Comparison of ENCODE assay signal across 18 cellular contexts in the genomic region with DNA sequence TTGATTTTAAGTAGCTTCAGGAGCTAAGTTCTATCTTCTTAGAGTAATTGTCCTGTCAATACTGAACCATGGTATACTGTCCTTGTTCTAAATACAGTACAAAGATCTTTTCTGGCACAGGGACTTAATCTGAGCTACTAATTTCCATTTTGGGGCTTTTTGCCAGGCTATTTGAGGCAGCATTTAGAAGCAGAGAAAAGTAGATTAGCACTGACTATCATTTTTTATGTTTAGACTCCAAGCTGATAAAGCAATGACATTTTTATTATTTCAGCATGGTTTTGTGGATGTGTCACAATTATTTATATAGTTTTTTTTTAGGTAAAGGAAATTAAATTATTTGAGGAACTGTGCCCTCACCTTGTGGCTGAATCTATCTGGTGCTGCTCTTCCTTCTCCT.
DNase-seq lines count a peak whose midpoint lies in the region; ATAC-seq and TF ChIP-seq lines count a peak whose summit lies in the region.
"Had no signal": no experiment of that assay in that cellular context is flagged by ENCODE, and none has a peak within 500 bp of the region (broad histone marks: within the 10 kb centered on the region; RNA-seq: fewer than 3 reads in every experiment).

No MANE protein-coding gene starts in this region.

- no peak for TF ChIP-seq CTCF in A673 (conservative IDR thresholded peaks at IDR 0.05; ENCODE audit: low read depth, low read length)
- TF ChIP-seq CTCF in brain (conservative IDR thresholded peaks at IDR 0.05), result no peak
- TF ChIP-seq CTCF in testis (IDR thresholded peaks at IDR 0.05), result no peak

- peak; percentile 35 for DNase-seq in A673 (ENCODE audit: low spot score)
- DNase-seq in NCI-H446 treated with DMSO at 0.1 percent for 48 hours (lab: John Stamatoyannopoulos, UW), result peak; percentile 7
- DNase-seq in testis, result no peak
- DNase-seq: 8988T; AML-193; Caco-2; Calu3; CD4-positive, alpha-beta T cell; CD8-positive, alpha-beta T cell; DMS79 treated with DMSO at 0.1 percent for 48 hours; GF-D8 had no signal

- peaks cover 1% of the 10 kb centered on the region for H3K27me3 Mint-ChIP-seq in brain
- H3K27me3 Mint-ChIP-seq: B cell; CD4-positive, alpha-beta T cell had no signal

- intact Hi-C loops in A673 (cut with micrococcal nuclease; ENCODE audit: unreplicated experiment), result no loop called here
- intact Hi-C loops in testis (cut with DNase I; ENCODE audit: low total_unique reads), result no loop called here

- peaks cover 91% of the 10 kb centered on the region for H3K4me1 Mint-ChIP-seq in brain
- H3K4me1 Mint-ChIP-seq: B cell had no signal

- H3K27ac Mint-ChIP-seq in brain, result peak overlapping the region in 3 of 5 experiments; percentile 21 to 80 (median 44)
- H3K27ac Mint-ChIP-seq: B cell; CD4-positive, alpha-beta T cell; CD8-positive, alpha-beta T cell had no signal

- H3K27me3 ChIP-seq in A673 (replicated peaks; ENCODE audit: insufficient read depth, low read depth, low read length, poor library complexity), result no peaks in the 10 kb centered on the region
- no peaks in the 10 kb centered on the region for H3K27me3 ChIP-seq in testis
- H3K27me3 ChIP-seq: BLaER1 treated with 17β-estradiol and CSF1 and Interleukin-3, amounts not matched to agents 10 nM and 100 nM had no signal

- H3K27ac ChIP-seq in A673 (ENCODE audit: low read depth, low read length, poor library complexity, severe bottlenecking), result no peak overlapping the region
- H3K27ac ChIP-seq in testis, result no peak overlapping the region
- H3K27ac ChIP-seq: BLaER1 treated with 17β-estradiol and CSF1 and Interleukin-3, amounts not matched to agents 10 nM and 100 nM; C4-2B had no signal

- H3K4me3 ChIP-seq in A673 (ENCODE audit: low read depth, low read length, poor library complexity, severe bottlenecking) (no peak overlapping the region), testis (no peak overlapping the region)
- H3K4me3 ChIP-seq: BLaER1 treated with 17β-estradiol and CSF1 and Interleukin-3, amounts not matched to agents 10 nM and 100 nM had no signal

- no peaks in the 10 kb centered on the region for H3K36me3 ChIP-seq in A673 (ENCODE audit: insufficient read depth, low read length, poor library complexity, severe bottlenecking)
- H3K36me3 ChIP-seq in testis (ENCODE audit: low read depth, missing control alignments), result no peaks in the 10 kb centered on the region
- H3K36me3 ChIP-seq: BLaER1 treated with 17β-estradiol and CSF1 and Interleukin-3, amounts not matched to agents 10 nM and 100 nM had no signal

- TF ChIP-seq POLR2A in testis (IDR thresholded peaks at IDR 0.05), result no peak

- ATAC-seq in SK-N-SH treated with all-trans-retinoic acid at 6 μM for 48 hours, result peak; percentile 26; the same call in 1 of the 3 replicates
- no peak for ATAC-seq in HG02798 (IDR thresholded peaks at IDR 0.05; ENCODE audit: poor library complexity, unreplicated experiment)
- ATAC-seq in HG02852 (IDR thresholded peaks at IDR 0.05; ENCODE audit: unreplicated experiment), result no peak
- ATAC-seq: CD8-positive, alpha-beta T cell had no signal

- H3K4me3 Mint-ChIP-seq in brain, result peak overlapping the region in 1 of 5 experiments; percentile 11
- H3K4me3 Mint-ChIP-seq: B cell; CD4-positive, alpha-beta T cell; CD8-positive, alpha-beta T cell had no signal

- no peaks in the 10 kb centered on the region for H3K36me3 Mint-ChIP-seq in brain
- H3K36me3 Mint-ChIP-seq: CD8-positive, alpha-beta T cell had no signal

- H3K9me3 ChIP-seq in A673 (ENCODE audit: low read depth, low read length, poor library complexity, severe bottlenecking) (no peaks in the 10 kb centered on the region), testis (no peaks in the 10 kb centered on the region)
- H3K9me3 ChIP-seq: BLaER1 treated with 17β-estradiol and CSF1 and Interleukin-3, amounts not matched to agents 10 nM and 100 nM; Caco-2 had no signal

- no TSS peak for BruUV-seq in A673 (replicated peaks; lab: Mats Ljungman, UMichigan)

- CTCF ChIA-PET in A673 (lab: Charles Lee), result no interaction called here

- H3K9me3 Mint-ChIP-seq in brain, result peaks cover 0 to 2% (median 0%) of the 10 kb centered on the region in 5 experiments
- H3K9me3 Mint-ChIP-seq: CD4-positive, alpha-beta T cell had no signal

- H3K4me1 ChIP-seq in A673 (ENCODE audit: insufficient read depth, low read length, poor library complexity, severe bottlenecking) (peaks cover 21% of the 10 kb centered on the region), testis (no peaks in the 10 kb centered on the region)

- POLR2A ChIA-PET in A673 (lab: Charles Lee; ENCODE audit: low non-redundant PET), result interaction anchor here (0.6 to 0.7 kb wide), 2 partner anchors 22 to 125 kb away, joined by 3 to 6 read pairs; no protein-coding TSS in a partner anchor

TF ChIP-seq in SK-N-SH treated with all-trans-retinoic acid at 6 μM for 48 hours, 23 proteins besides CTCF, POLR2A, EP300 and RAD21:
- TF ChIP-seq ZFP3 (CRISPR knock-in tag; IDR thresholded peaks at IDR 0.05) (no peak), ISL1 (CRISPR knock-in tag; IDR thresholded peaks at IDR 0.05) (peak; percentile 91), TCF4 (CRISPR knock-in tag; IDR thresholded peaks at IDR 0.05; ENCODE audit: borderline replicate concordance) (0 out of 2 replicates have a peak, but pooled peaks have one; percentile 22), ZNF70 (CRISPR knock-in tag; IDR thresholded peaks at IDR 0.05) (no peak)
- TF ChIP-seq, protein P1, sequence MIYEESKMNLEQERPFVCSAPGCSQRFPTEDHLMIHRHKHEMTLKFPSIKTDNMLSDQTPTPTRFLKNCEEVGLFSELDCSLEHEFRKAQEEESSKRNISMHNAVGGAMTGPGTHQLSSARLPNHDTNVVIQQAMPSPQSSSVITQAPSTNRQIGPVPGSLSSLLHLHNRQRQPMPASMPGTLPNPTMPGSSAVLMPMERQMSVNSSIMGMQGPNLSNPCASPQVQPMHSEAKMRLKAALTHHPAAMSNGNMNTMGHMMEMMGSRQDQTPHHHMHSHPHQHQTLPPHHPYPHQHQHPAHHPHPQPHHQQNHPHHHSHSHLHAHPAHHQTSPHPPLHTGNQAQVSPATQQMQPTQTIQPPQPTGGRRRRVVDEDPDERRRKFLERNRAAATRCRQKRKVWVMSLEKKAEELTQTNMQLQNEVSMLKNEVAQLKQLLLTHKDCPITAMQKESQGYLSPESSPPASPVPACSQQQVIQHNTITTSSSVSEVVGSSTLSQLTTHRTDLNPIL (CRISPR knock-in tag; IDR thresholded peaks at IDR 0.05; ENCODE audit: low read depth), result no peak
